ENCODE assay signal across 8 cellular contexts in the genomic region with DNA sequence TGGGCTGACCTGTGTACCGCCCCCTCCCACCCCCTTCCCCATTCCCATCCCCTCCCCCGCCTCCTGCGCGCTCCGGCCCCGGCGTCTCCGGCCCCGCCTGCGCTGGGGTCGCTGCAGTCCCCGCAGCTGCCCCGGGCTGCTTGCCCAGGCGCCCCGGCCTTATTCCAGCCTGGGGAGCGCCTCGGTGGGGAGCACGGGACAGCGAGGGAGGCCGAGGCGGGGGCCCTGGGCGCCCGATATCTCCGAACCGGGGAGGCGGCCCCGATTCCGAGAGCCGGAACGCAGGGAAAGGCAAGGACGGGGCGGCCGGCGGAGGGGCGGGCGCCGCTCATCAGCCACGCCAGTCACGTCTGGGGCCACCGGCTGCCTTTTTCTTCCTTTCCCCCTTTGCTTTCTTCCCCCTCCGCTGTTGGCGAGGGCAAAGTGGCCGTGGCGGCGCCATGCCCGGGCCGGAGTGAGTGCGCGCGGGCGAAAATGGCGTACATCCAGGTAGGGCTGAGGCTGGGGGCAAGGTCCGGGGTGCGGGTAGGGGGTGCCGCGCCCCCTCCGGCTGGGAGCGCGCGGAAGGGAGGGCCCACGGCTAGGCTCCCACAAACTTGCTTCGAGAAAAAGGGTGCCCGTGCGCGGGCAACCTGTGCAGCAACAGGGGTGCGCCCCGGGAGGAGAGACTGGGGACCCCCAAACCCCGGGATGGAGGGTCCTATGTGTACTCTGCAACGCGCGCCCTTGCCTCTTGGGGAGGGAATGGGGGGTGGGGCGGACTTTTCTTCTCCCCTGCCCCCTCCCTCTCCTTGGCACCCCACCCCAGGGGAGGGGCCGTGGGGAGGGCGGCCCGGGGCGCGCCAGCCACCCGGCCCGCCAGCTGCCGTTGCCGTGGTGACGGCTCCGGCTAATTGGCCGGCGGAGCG. TPM values are rescaled to one million over a fixed set of nuclear protein-coding genes. Genes with fewer than 3 reads are reported as not detected.
A peak's percentile ranks its signal among the peaks of the same experiment; 100 is the strongest.
DNase-seq lines count a peak whose midpoint lies in the region; ATAC-seq, FAIRE-seq and TF ChIP-seq lines count a peak whose summit lies in the region.

A gene with protein sequence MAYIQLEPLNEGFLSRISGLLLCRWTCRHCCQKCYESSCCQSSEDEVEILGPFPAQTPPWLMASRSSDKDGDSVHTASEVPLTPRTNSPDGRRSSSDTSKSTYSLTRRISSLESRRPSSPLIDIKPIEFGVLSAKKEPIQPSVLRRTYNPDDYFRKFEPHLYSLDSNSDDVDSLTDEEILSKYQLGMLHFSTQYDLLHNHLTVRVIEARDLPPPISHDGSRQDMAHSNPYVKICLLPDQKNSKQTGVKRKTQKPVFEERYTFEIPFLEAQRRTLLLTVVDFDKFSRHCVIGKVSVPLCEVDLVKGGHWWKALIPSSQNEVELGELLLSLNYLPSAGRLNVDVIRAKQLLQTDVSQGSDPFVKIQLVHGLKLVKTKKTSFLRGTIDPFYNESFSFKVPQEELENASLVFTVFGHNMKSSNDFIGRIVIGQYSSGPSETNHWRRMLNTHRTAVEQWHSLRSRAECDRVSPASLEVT (plus strand): TSS at position 68 of the 908 bp plus-strand sequence. CDS start 407 bp downstream, at position 475.

- H3K27ac ChIP-seq in H1 (ENCODE audit: low read depth, low read length), result no peak within 1 kb of the TSS

- H3K79me1 ChIP-seq in H1 (ENCODE audit: low read depth, low read length), result no peaks in the 10 kb centered on the region

- H3K27me3 ChIP-seq in H1 (replicated peaks in 1 of 4; ENCODE audit: control insufficient read depth in 3 of 4, extremely low read depth in 1 of 4, insufficient read depth in 3 of 4, low read length in 3 of 4) (peaks cover 0 to 21% (median 15%) of the 10 kb centered on the region in 4 experiments; a peak in 5 of 7 replicates), mucosa of stomach (ENCODE audit: control insufficient read depth, insufficient read depth, low read length) (peaks cover 6% of the 10 kb centered on the region)

- H3K18ac ChIP-seq in H1 (ENCODE audit: extremely low read depth, low read length), result peak within 1 kb of the TSS; percentile 71

- H3K4ac ChIP-seq in H1 (replicated peaks; ENCODE audit: insufficient read length, low read depth, low read length), result no peak within 1 kb of the TSS

- no peak within 1 kb of the TSS for H2AK5ac ChIP-seq in H1 (ENCODE audit: low read depth, low read length)

- no peak within 1 kb of the TSS for H4K91ac ChIP-seq in H1 (replicated peaks; ENCODE audit: insufficient read length, low read length)

- peaks cover 3% of the 10 kb centered on the region; the same call in 1 of the 2 replicates for H3K23me2 ChIP-seq in H1 (ENCODE audit: low read depth, low read length)

- H2BK120ac ChIP-seq in H1 (replicated peaks; ENCODE audit: low read depth, low read length), result no peak within 1 kb of the TSS

- H2AFZ ChIP-seq in H1 (ENCODE audit: low read length), result peak within 1 kb of the TSS; percentile 98; the same call in 1 of the 2 replicates

- ATAC-seq in GM18520 (IDR thresholded peaks at IDR 0.05; ENCODE audit: unreplicated experiment), result no peak
- no peak for ATAC-seq in HG03139 (IDR thresholded peaks at IDR 0.05; ENCODE audit: unreplicated experiment)

- WGBS in H1 (ENCODE audit: extremely low coverage in 1 of 2, insufficient coverage in 1 of 2, insufficient read length in 1 of 2, insufficient replicate concordance in 2 of 2, low coverage in 1 of 2, low lambda C conversion rate in 2 of 2, missing lambda C conversion rate in 1 of 2), 2 experiments, result 1% methylated on average over 29 of the region's 86 CpGs; no CpG with 5 or more reads in 1 of the 2 experiments

- peak within 1 kb of the TSS; percentile 12; the same call in 1 of the 2 replicates for H4K8ac ChIP-seq in H1 (ENCODE audit: extremely low read depth, insufficient read depth, low read length)

- no peak within 1 kb of the TSS for H2BK20ac ChIP-seq in H1 (ENCODE audit: low read length)

- H3K56ac ChIP-seq in H1 (replicated peaks; ENCODE audit: insufficient read length, low read depth, low read length), result no peak within 1 kb of the TSS

- H3K9ac ChIP-seq in H1 (replicated peaks in 1 of 4; ENCODE audit: extremely low read depth in 1 of 4, low read depth in 3 of 4, low read length in 3 of 4) (0 out of 7 replicates have a peak within 1 kb of the TSS, but pooled peaks of 3 of the 4 experiments have one; percentile 8 to 36 (median 13)), mucosa of stomach (ENCODE audit: low read length) (peak within 1 kb of the TSS; percentile 66)

- H3K4me1 ChIP-seq in H1 (replicated peaks in 1 of 4; ENCODE audit: control insufficient read depth in 3 of 4, insufficient read depth in 4 of 4, low read length in 3 of 4) (peaks cover 0 to 2% (median 2%) of the 10 kb centered on the region in 4 experiments; a peak in 3 of 7 replicates), mucosa of stomach (ENCODE audit: control insufficient read depth, insufficient read depth, low read length) (peaks cover 4% of the 10 kb centered on the region)

- H3K4me3 ChIP-seq in H1 (ENCODE audit: extremely low read depth in 1 of 4, insufficient read depth in 2 of 4, low read depth in 3 of 4, low read length in 4 of 4), result peak within 1 kb of the TSS; percentile 62 to 82 (median 74)
- H3K4me3 ChIP-seq in mucosa of stomach (ENCODE audit: low read length), result no peak within 1 kb of the TSS

- no peaks in the 10 kb centered on the region for H3K79me2 ChIP-seq in H1 (ENCODE audit: control insufficient read depth in 1 of 2, insufficient read depth in 2 of 2, low read length in 2 of 2)

- H4K20me1 ChIP-seq in H1 (replicated peaks in 1 of 2; ENCODE audit: control insufficient read depth in 1 of 2, insufficient read depth in 2 of 2, low read length in 2 of 2), result no peaks in the 10 kb centered on the region

- TF ChIP-seq POLR2A in H1 (IDR thresholded peaks at IDR 0.05; ENCODE audit: control extremely low read depth in 1 of 2, low read depth in 2 of 2, low read length in 2 of 2), result no peak

- no peak for TF ChIP-seq EP300 in H1 (IDR thresholded peaks at IDR 0.05; ENCODE audit: borderline replicate concordance in 1 of 2, low read depth in 2 of 2, low read length in 2 of 2)

- H3K4me2 ChIP-seq in H1 (ENCODE audit: insufficient read depth in 1 of 2, low read depth in 2 of 2, low read length in 2 of 2), result peak within 1 kb of the TSS; percentile 38 to 99

- H3K9me3 ChIP-seq in H1 (ENCODE audit: insufficient read depth in 2 of 2, low read depth in 1 of 2, low read length in 1 of 2) (no peaks in the 10 kb centered on the region), mucosa of stomach (ENCODE audit: control insufficient read depth, low read length) (no peaks in the 10 kb centered on the region)

- DNase-seq in GM20000 (ENCODE audit: low spot score), result peak; percentile 61
- DNase-seq in NCI-H510A treated with DMSO at 0.1 percent for 48 hours (lab: John Stamatoyannopoulos, UW), result peak; percentile 99
- peak in 1 of 2 experiments; percentile 66 for DNase-seq in H1 (ENCODE audit: low read depth in 1 of 2, low spot score in 2 of 2)
- no peak for DNase-seq in effector CD4-positive, alpha-beta T cell
- DNase-seq in superior temporal gyrus (ENCODE audit: extremely low spot score), result no peak

- no peak within 1 kb of the TSS for H2BK5ac ChIP-seq in H1 (ENCODE audit: low read depth, low read length)

- H2BK12ac ChIP-seq in H1 (ENCODE audit: low read depth, low read length), result no peak within 1 kb of the TSS

- H4K5ac ChIP-seq in H1 (ENCODE audit: insufficient read length, low read depth, low read length), result no peak within 1 kb of the TSS

- POLR2A ChIA-PET in H1 (lab: Charles Lee; ENCODE audit: partially characterized antibody), result interaction anchor here (1.8 kb wide), 1 partner anchor 52 kb away, joined by 4 read pairs; no protein-coding TSS in a partner anchor

- FAIRE-seq in H1 (lab: Jason Lieb, UNC), result no peak

- CTCF ChIA-PET in H1 (lab: Charles Lee; ENCODE audit: partially characterized antibody), result interaction anchor here (0.6 to 3.4 kb wide), 8 partner anchors 9 to 215 kb away, joined by 3 to 24 read pairs (median 4); no protein-coding TSS in a partner anchor

- no peak for TF ChIP-seq RAD21 in H1 (IDR thresholded peaks at IDR 0.05 in 1 of 2, conservative IDR thresholded peaks at IDR 0.05 in 1 of 2; ENCODE audit: low read depth in 2 of 2, low read length in 2 of 2)

- H3K14ac ChIP-seq in H1 (ENCODE audit: insufficient read length), result no peak within 1 kb of the TSS

- H3K36me3 ChIP-seq in H1 (ENCODE audit: control insufficient read depth in 2 of 4, insufficient read depth in 4 of 4, low read length in 3 of 4), result no peaks in the 10 kb centered on the region
- no peaks in the 10 kb centered on the region for H3K36me3 ChIP-seq in mucosa of stomach (ENCODE audit: control insufficient read depth, insufficient read depth, low read length)

- no peak within 1 kb of the TSS for H3K23ac ChIP-seq in H1 (ENCODE audit: insufficient read length)

- no peak for TF ChIP-seq CTCF in GM20000 (IDR thresholded peaks at IDR 0.05; ENCODE audit: extremely low read depth, missing control alignments)
- TF ChIP-seq CTCF in H1 (IDR thresholded peaks at IDR 0.05; ENCODE audit: control extremely low read depth in 1 of 3, insufficient read depth in 1 of 3, low read depth in 1 of 3, low read length in 3 of 3), result no peak

- H2BK15ac ChIP-seq in H1 (ENCODE audit: low read length), result no peak within 1 kb of the TSS

TF ChIP-seq in H1, 55 proteins besides CTCF, POLR2A, EP300 and RAD21 (continues in another document):
- no peak for TF ChIP-seq CEBPB (IDR thresholded peaks at IDR 0.05; ENCODE audit: low read depth, low read length)
- no peak for TF ChIP-seq SP1 (IDR thresholded peaks at IDR 0.05; ENCODE audit: low read depth, low read length)
- peak; percentile 72 for TF ChIP-seq KDM4A (IDR thresholded peaks at IDR 0.05; ENCODE audit: low read depth, low read length, severe bottlenecking)
- TF ChIP-seq TBP (IDR thresholded peaks at IDR 0.05; ENCODE audit: low read depth, low read length), result no peak
- TF ChIP-seq GABPA (IDR thresholded peaks at IDR 0.05; ENCODE audit: borderline replicate concordance, insufficient read depth, low read length), result no peak
- TF ChIP-seq KDM1A (IDR thresholded peaks at IDR 0.05; ENCODE audit: borderline replicate concordance, low read length), result no peak
- TF ChIP-seq NRF1 (IDR thresholded peaks at IDR 0.05; ENCODE audit: low read depth, low read length), result no peak

RNA-seq across cellular contexts. Expression of the gene that starts here (rescaled TPM):
- total RNA-seq in H1 (2021; fragmentation: NEBNext Ultra II Directional; extraction: Animal tissue kit (Norgen Biotek cat#: 25700)), result 5.6 and 5.8 TPM in 2 replicates
- 18.1 and 26.6 TPM in 2 replicates for polyA plus RNA-seq in H1 (2011; rRNA removed)
- 13.5 TPM for polyA plus RNA-seq in H1 (2011; cell fraction: cytosol; rRNA removed)
- polyA plus RNA-seq in H1 (2011; cell fraction: nucleus; rRNA removed), result 30.8 TPM
- 3.8 to 6.5 TPM (median 5.6 TPM) in 4 replicates for polyA plus RNA-seq in H1 (2012, experiment 1 of 2)
- polyA plus RNA-seq in H1 (2012, experiment 2 of 2), result 4.8 TPM
- polyA plus RNA-seq in H1 (2013, experiment 1 of 2), result 3.1 TPM
- polyA plus RNA-seq in H1 (2013, experiment 2 of 2), result 3.5 TPM
- polyA minus RNA-seq in H1 (2011; rRNA and poly(A)+ RNA removed), result 17.6 and 18.5 TPM in 2 replicates
- 4.4 TPM for polyA minus RNA-seq in H1 (2011; cell fraction: cytosol; rRNA and poly(A)+ RNA removed)
- polyA minus RNA-seq in H1 (2011; cell fraction: nucleus; rRNA and poly(A)+ RNA removed), result 12.7 TPM

Comparison
In these comparisons a context has a peak if more than half of its experiments do, and no peak if none do; other contexts are left out.
1. DNase-seq: peak in GM20000 (single experiment) and NCI-H510A treated with DMSO at 0.1 percent for 48 hours (single experiment); none in effector CD4-positive, alpha-beta T cell (single experiment) and superior temporal gyrus (single experiment).